ENCODE assay signal across 37 cellular contexts in genomic region chr11:126502982-126503381, GRCh38.
"Had no signal": no experiment of that assay in that cellular context is flagged by ENCODE, and none has a peak within 500 bp of the region (broad histone marks: within the 10 kb centered on the region; RNA-seq: fewer than 3 reads in every experiment).

No MANE protein-coding gene starts in this region.

- ATAC-seq: activated CD8-positive, alpha-beta memory T cell treated with anti-CD3 and anti-CD28 coated beads, Interleukin-2, amount 10 ng/mL, durations not matched to agents 7 days and 5 days; activated naive CD8-positive, alpha-beta T cell treated with anti-CD3 and anti-CD28 coated beads, Interleukin-2, amount 50 U/mL, for 24 hours; PC-3 had no signal

- H3K4me1 ChIP-seq: SJCRH30 had no signal

- H3K27ac ChIP-seq: KMS-11, RWPE1, SJCRH30, SK-N-MC, VCaP had no signal

- H3K9ac ChIP-seq: KMS-11 had no signal

- H3K27ac Mint-ChIP-seq: activated B cell treated with CpG ODN at 0.5 μM for 24 hours; activated CD4-positive, alpha-beta memory T cell treated with anti-CD3 and anti-CD28 coated beads, Interleukin-2, amount 10 ng/mL, durations not matched to agents 7 days and 5 days; activated CD8-positive, alpha-beta memory T cell treated with anti-CD3 and anti-CD28 coated beads, Interleukin-2, amount 10 ng/mL, durations not matched to agents 7 days and 5 days; activated naive CD4-positive, alpha-beta T cell treated with anti-CD3 and anti-CD28 coated beads, Interleukin-2, amount 10 ng/mL, durations not matched to agents 7 days and 5 days; activated naive CD8-positive, alpha-beta T cell; activated naive CD8-positive, alpha-beta T cell treated with anti-CD3 and anti-CD28 coated beads, Interleukin-2, amount 50 U/mL, for 24 hours; brain had no signal

- H3K4me2 ChIP-seq: KMS-11 had no signal

- H3K4me1 Mint-ChIP-seq: activated B cell treated with CpG ODN at 0.5 μM for 24 hours; activated CD4-positive, alpha-beta memory T cell treated with anti-CD3 and anti-CD28 coated beads, Interleukin-2, amount 10 ng/mL, durations not matched to agents 7 days and 5 days; activated CD8-positive, alpha-beta memory T cell treated with anti-CD3 and anti-CD28 coated beads, Interleukin-2, amount 10 ng/mL, durations not matched to agents 7 days and 5 days; activated naive CD4-positive, alpha-beta T cell treated with anti-CD3 and anti-CD28 coated beads, Interleukin-2, amount 10 ng/mL, durations not matched to agents 7 days and 5 days; activated naive CD8-positive, alpha-beta T cell treated with anti-CD3 and anti-CD28 coated beads, Interleukin-2, amount 50 U/mL, for 24 hours had no signal

- H3K36me3 Mint-ChIP-seq: activated CD8-positive, alpha-beta memory T cell treated with anti-CD3 and anti-CD28 coated beads, Interleukin-2, amount 10 ng/mL, durations not matched to agents 7 days and 5 days; activated naive CD4-positive, alpha-beta T cell treated with anti-CD3 and anti-CD28 coated beads, Interleukin-2, amount 10 ng/mL, durations not matched to agents 7 days and 5 days; activated naive CD8-positive, alpha-beta T cell had no signal

- H3K9me3 Mint-ChIP-seq: activated CD4-positive, alpha-beta memory T cell treated with anti-CD3 and anti-CD28 coated beads, Interleukin-2, amount 10 ng/mL, durations not matched to agents 7 days and 5 days; activated naive CD4-positive, alpha-beta T cell treated with anti-CD3 and anti-CD28 coated beads, Interleukin-2, amount 10 ng/mL, durations not matched to agents 7 days and 5 days had no signal

- DNase-seq: activated B cell treated with CpG ODN at 0.5 μM for 24 hours; activated CD4-positive, alpha-beta memory T cell treated with anti-CD3 and anti-CD28 coated beads, Interleukin-2, amount 10 ng/mL, durations not matched to agents 7 days and 5 days; activated CD4-positive, alpha-beta T cell treated with anti-CD3 and anti-CD28 coated beads for 48 hours; activated CD4-positive, CD25-positive, alpha-beta regulatory T cell treated with anti-CD3 and anti-CD28 coated beads, Interleukin-2, amount 50 U/mL, for 72 hours; activated CD8-positive, alpha-beta memory T cell treated with anti-CD3 and anti-CD28 coated beads for 24 hours; activated CD8-positive, alpha-beta memory T cell treated with anti-CD3 and anti-CD28 coated beads, Interleukin-2, amount 10 ng/mL, durations not matched to agents 7 days and 5 days; activated CD8-positive, alpha-beta memory T cell treated with anti-CD3 and anti-CD28 coated beads, Interleukin-2, amount 50 U/mL, for 48 hours; activated effector memory CD4-positive, alpha-beta T cell treated with Interleukin-2 at 50 U/mL for 16 hours; activated naive CD4-positive, alpha-beta T cell treated with anti-CD3 and anti-CD28 coated beads, Interleukin-2, amount 10 ng/mL, durations not matched to agents 7 days and 5 days; activated naive CD8-positive, alpha-beta T cell treated with anti-CD3 and anti-CD28 coated beads, Interleukin-2, amount 50 U/mL, for 24 hours; activated T-cell treated with anti-CD3 and anti-CD28 coated beads, Interleukin-2, amount 50 U/mL, for 48 hours; anterior cingulate cortex; central memory CD4-positive, alpha-beta T cell; MM.1S; MV-4-11; NCI-H1092; NCI-H187; NCI-H2029 treated with DMSO at 0.1 percent for 48 hours; NCI-H2107; NCI-H226; NCI-H524 treated with DMSO at 0.1 percent for 48 hours; NK-92 treated with Interleukin-12 subunit alpha and Interleukin-12 subunit beta, amount 100 ng/mL, for 24 hours; PC-3; SHP77; SJCRH30; SW 1271; T-helper 1 cell; T-helper 2 cell; T-helper 9 cell had no signal

- H3K4me3 Mint-ChIP-seq: activated B cell treated with CpG ODN at 0.5 μM for 24 hours; activated CD4-positive, alpha-beta memory T cell treated with anti-CD3 and anti-CD28 coated beads, Interleukin-2, amount 10 ng/mL, durations not matched to agents 7 days and 5 days; activated CD8-positive, alpha-beta memory T cell treated with anti-CD3 and anti-CD28 coated beads, Interleukin-2, amount 10 ng/mL, durations not matched to agents 7 days and 5 days; activated naive CD4-positive, alpha-beta T cell treated with anti-CD3 and anti-CD28 coated beads, Interleukin-2, amount 10 ng/mL, durations not matched to agents 7 days and 5 days; activated naive CD8-positive, alpha-beta T cell; activated naive CD8-positive, alpha-beta T cell treated with anti-CD3 and anti-CD28 coated beads, Interleukin-2, amount 50 U/mL, for 24 hours; brain had no signal

- H3K9me3 ChIP-seq: SJCRH30 had no signal

- H3K4me3 ChIP-seq: SJCRH30, SK-N-MC had no signal

- H3K27me3 ChIP-seq: SJCRH30 had no signal

- FAIRE-seq: bronchial epithelial cell, RCC 7860 had no signal

- H3K36me3 ChIP-seq: SJCRH30 had no signal
